Comparison of ENCODE assay signal across 8 cellular contexts in the genomic region with DNA sequence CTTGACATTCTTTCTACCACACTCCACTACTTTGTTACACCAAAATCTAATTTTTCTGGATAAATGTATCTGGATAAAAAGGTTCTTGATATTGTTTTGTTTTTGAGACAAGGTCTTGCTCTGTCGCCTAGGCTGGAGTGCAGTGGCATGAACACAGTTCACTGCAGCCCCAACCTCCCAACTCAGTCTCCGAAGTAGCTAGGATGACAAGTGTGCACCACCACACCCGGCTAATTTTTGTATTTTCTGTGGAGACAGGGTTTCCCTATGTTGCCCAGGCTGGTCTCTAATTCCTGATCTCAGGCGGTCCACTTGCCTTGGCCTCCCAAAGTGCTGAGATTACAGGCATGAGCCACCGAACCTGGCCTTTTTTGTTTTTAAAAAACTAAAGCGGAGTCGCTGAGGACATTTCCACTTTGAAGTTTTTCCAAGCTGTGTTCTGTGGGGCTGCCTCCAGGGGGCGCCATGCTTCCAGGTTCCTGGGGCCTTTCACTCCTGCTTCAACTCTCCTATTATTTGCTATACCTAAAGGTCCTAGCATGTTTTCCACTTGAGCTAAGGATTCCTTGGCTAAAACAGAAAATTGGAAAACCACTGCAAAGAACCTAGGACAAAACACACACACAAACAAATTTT. TPM values are rescaled to one million over a fixed set of nuclear protein-coding genes. Genes with fewer than 3 reads are reported as not detected.
DNase-seq lines count a peak whose midpoint lies in the region; ATAC-seq and TF ChIP-seq lines count a peak whose summit lies in the region.

No MANE protein-coding gene starts in this region.

- peak overlapping the region; percentile 76 for H2AK5ac ChIP-seq in mesenchymal stem cell (ENCODE audit: low read length, severe bottlenecking)

- peak overlapping the region; percentile 15 for H3K4me3 Mint-ChIP-seq in CD4-positive, alpha-beta T cell

- H3K9ac ChIP-seq in mesenchymal stem cell (ENCODE audit: low read length) = no peak overlapping the region

- H3K36me3 Mint-ChIP-seq in CD4-positive, alpha-beta T cell (ENCODE audit: low read depth) = peaks cover 48% of the 10 kb centered on the region

- no peak overlapping the region for H2BK5ac ChIP-seq in mesenchymal stem cell (ENCODE audit: low read depth, low read length, poor library complexity, severe bottlenecking)

- no peaks in the 10 kb centered on the region for H3K79me1 ChIP-seq in mesenchymal stem cell (replicated peaks; ENCODE audit: low read length, poor library complexity, severe bottlenecking)

- no peak overlapping the region for H3K27ac ChIP-seq in CD4-positive, alpha-beta T cell (ENCODE audit: low read depth, low read length)
- H3K27ac ChIP-seq in mesenchymal stem cell (ENCODE audit: low read length, poor library complexity, severe bottlenecking) (peak overlapping the region; percentile 34), suprapubic skin (no peak overlapping the region)

- no peak overlapping the region for H2BK120ac ChIP-seq in mesenchymal stem cell (ENCODE audit: low read depth, low read length)

- no peak overlapping the region for H4K91ac ChIP-seq in mesenchymal stem cell (ENCODE audit: low read length)

- POLR2A ChIA-PET in CD4-positive, alpha-beta T cell (lab: Charles Lee) = interaction anchor here (0.7 to 4.3 kb wide), 6 partner anchors 36 to 127 kb away, joined by 3 to 16 read pairs (median 5); partner anchors contain the start of genes NIPAL3 and RCAN3

- H3K14ac ChIP-seq in mesenchymal stem cell (ENCODE audit: low read length in 2 of 2) = no peak overlapping the region

- intact Hi-C loops in CD4-positive, alpha-beta T cell (cut with DNase I, micrococcal nuclease) = loop anchor here in 1 of 2 experiments (1.0 kb wide), 1 partner anchor 45 kb away; no protein-coding TSS in a partner anchor

- H3K9me3 ChIP-seq in CD4-positive, alpha-beta T cell (ENCODE audit: control insufficient read depth, low read length) = no peaks in the 10 kb centered on the region
- no peaks in the 10 kb centered on the region for H3K9me3 ChIP-seq in mesenchymal stem cell (ENCODE audit: control insufficient read depth, low read length)
- no peaks in the 10 kb centered on the region for H3K9me3 ChIP-seq in suprapubic skin

- peak overlapping the region; percentile 37 to 94 for H3K18ac ChIP-seq in mesenchymal stem cell (ENCODE audit: low read depth in 1 of 2, low read length in 2 of 2)

- DNase-seq in CD4-positive, alpha-beta T cell = peak in 2 of 10 experiments; percentile 19 to 21
- DNase-seq in amniotic epithelial cell (ENCODE audit: low read depth) (peak; percentile 11), mesenchymal stem cell (no peak), mesenteric fat pad (ENCODE audit: low spot score) (no peak), NCI-H2081 treated with DMSO at 0.1 percent for 48 hours (lab: John Stamatoyannopoulos, UW) (no peak), suprapubic skin (ENCODE audit: low spot score in 2 of 2) (no peak)

- no peak overlapping the region for H2AFZ ChIP-seq in mesenchymal stem cell (ENCODE audit: low read depth, low read length)

- H3K4me1 Mint-ChIP-seq in CD4-positive, alpha-beta T cell (ENCODE audit: low read depth) = peaks cover 74% of the 10 kb centered on the region

- peak overlapping the region in 1 of 2 experiments; percentile 69 for H3K4ac ChIP-seq in mesenchymal stem cell (ENCODE audit: low read depth in 1 of 2, low read length in 2 of 2)

- H3K27ac Mint-ChIP-seq in CD4-positive, alpha-beta T cell = peak overlapping the region; percentile 87

- TF ChIP-seq CTCF in CD4-positive, alpha-beta T cell (IDR thresholded peaks at IDR 0.05) = peak; percentile 60
- TF ChIP-seq CTCF in LNCAP (IDR thresholded peaks at IDR 0.05) (peak; percentile 65), suprapubic skin (IDR thresholded peaks at IDR 0.05) (no peak)

- H3K4me1 ChIP-seq in mesenchymal stem cell (ENCODE audit: control insufficient read depth, insufficient read depth, low read depth, low read length) (peaks cover 16% of the 10 kb centered on the region), suprapubic skin (no peaks in the 10 kb centered on the region)

- ATAC-seq in CD4-positive, alpha-beta T cell (ENCODE audit: poor library complexity) = no peak
- no peak for ATAC-seq in GM21737 (IDR thresholded peaks at IDR 0.05; ENCODE audit: unreplicated experiment)

- H3K4me3 ChIP-seq in mesenchymal stem cell (ENCODE audit: insufficient read depth in 1 of 2, low read depth in 1 of 2, low read length in 2 of 2) = no peak overlapping the region
- no peak overlapping the region for H3K4me3 ChIP-seq in suprapubic skin

- H4K8ac ChIP-seq in mesenchymal stem cell (ENCODE audit: low read length) = peak overlapping the region; percentile 7

- CTCF ChIA-PET in CD4-positive, alpha-beta T cell (lab: Charles Lee) = interaction anchor here (1.0 to 4.8 kb wide), 9 partner anchors 11 to 340 kb away, joined by 3 to 42 read pairs (median 3); partner anchors contain the start of gene NIPAL3

- no peak overlapping the region for H3K23ac ChIP-seq in mesenchymal stem cell (ENCODE audit: low read length in 2 of 2)

- 76% methylated on average over 8 of the region's 8 CpGs for WGBS in mesenchymal stem cell
- 77% methylated on average over 8 of the region's 8 CpGs for WGBS in suprapubic skin

- no peak overlapping the region for H2BK15ac ChIP-seq in mesenchymal stem cell (ENCODE audit: low read depth, poor library complexity, severe bottlenecking)

- no peaks in the 10 kb centered on the region for H3K36me3 ChIP-seq in mesenchymal stem cell (ENCODE audit: control insufficient read depth in 1 of 2, insufficient read depth in 2 of 2, low read depth in 1 of 2, low read length in 2 of 2)
- H3K36me3 ChIP-seq in suprapubic skin = no peaks in the 10 kb centered on the region

- peak overlapping the region; percentile 5 to 84 for H2BK12ac ChIP-seq in mesenchymal stem cell (ENCODE audit: low read length in 2 of 2)

- H3K27me3 ChIP-seq in CD4-positive, alpha-beta T cell (ENCODE audit: control insufficient read depth, insufficient read depth, low read length) = no peaks in the 10 kb centered on the region
- H3K27me3 ChIP-seq in mesenchymal stem cell (ENCODE audit: control insufficient read depth in 1 of 2, insufficient read depth in 1 of 2, low read length in 2 of 2) = peaks cover 0 to 12% of the 10 kb centered on the region in 2 experiments
- H3K27me3 ChIP-seq in suprapubic skin = no peaks in the 10 kb centered on the region

- TF ChIP-seq POLR2A in suprapubic skin (IDR thresholded peaks at IDR 0.05) = no peak

- no peaks in the 10 kb centered on the region for H3K9me3 Mint-ChIP-seq in CD4-positive, alpha-beta T cell

- no peaks in the 10 kb centered on the region for H3K27me3 Mint-ChIP-seq in CD4-positive, alpha-beta T cell

- no peak for TF ChIP-seq EP300 in suprapubic skin (IDR thresholded peaks at IDR 0.05)

- no peak overlapping the region for H3K4me2 ChIP-seq in mesenchymal stem cell (ENCODE audit: low read length, poor library complexity, severe bottlenecking)

RNA-seq across cellular contexts. Expression of gene NCMAP, which starts 14.1 kb away (rescaled TPM):
- not detected for total RNA-seq in CD4-positive, alpha-beta T cell
- 0.03 TPM for polyA plus RNA-seq in mesenchymal stem cell (2013, experiment 1 of 2)
- polyA plus RNA-seq in mesenchymal stem cell (2013, experiment 2 of 2) = 0.01 TPM
- total RNA-seq in mesenteric fat pad (not detected), suprapubic skin (1 to 10 TPM in 1 of 4 donors, under 1 TPM in 2, not detected in 1; 0.24 to 1.1 (median 0.34) TPM)

RNA-seq across cellular contexts. Expression of gene RCAN3, which starts 39.2 kb away (rescaled TPM):
- total RNA-seq in CD4-positive, alpha-beta T cell = 100 to 1,000 TPM; 185 to 191 TPM
- 16.3 TPM for polyA plus RNA-seq in mesenchymal stem cell (2013, experiment 1 of 2)
- 16.9 TPM for polyA plus RNA-seq in mesenchymal stem cell (2013, experiment 2 of 2)
- total RNA-seq in mesenteric fat pad = 3.7 TPM
- total RNA-seq in suprapubic skin = 10 to 100 TPM; 27.0 to 29.8 (median 27.5) TPM

Comparison
In these comparisons a context has a peak if more than half of its experiments do, and no peak if none do; other contexts are left out.
1. CTCF ChIP-seq: peak in CD4-positive, alpha-beta T cell (single experiment) and LNCAP (single experiment); none in suprapubic skin (0 of 2).
2. RNA of gene RCAN3, which starts 39.2 kb away (total RNA-seq): 185 to 191 TPM in CD4-positive, alpha-beta T cell; 27.0 to 29.8 TPM in suprapubic skin and 3.7 TPM in mesenteric fat pad (single experiment); every median in the first group is over 4 times any median in the second.